In the genomic region with DNA sequence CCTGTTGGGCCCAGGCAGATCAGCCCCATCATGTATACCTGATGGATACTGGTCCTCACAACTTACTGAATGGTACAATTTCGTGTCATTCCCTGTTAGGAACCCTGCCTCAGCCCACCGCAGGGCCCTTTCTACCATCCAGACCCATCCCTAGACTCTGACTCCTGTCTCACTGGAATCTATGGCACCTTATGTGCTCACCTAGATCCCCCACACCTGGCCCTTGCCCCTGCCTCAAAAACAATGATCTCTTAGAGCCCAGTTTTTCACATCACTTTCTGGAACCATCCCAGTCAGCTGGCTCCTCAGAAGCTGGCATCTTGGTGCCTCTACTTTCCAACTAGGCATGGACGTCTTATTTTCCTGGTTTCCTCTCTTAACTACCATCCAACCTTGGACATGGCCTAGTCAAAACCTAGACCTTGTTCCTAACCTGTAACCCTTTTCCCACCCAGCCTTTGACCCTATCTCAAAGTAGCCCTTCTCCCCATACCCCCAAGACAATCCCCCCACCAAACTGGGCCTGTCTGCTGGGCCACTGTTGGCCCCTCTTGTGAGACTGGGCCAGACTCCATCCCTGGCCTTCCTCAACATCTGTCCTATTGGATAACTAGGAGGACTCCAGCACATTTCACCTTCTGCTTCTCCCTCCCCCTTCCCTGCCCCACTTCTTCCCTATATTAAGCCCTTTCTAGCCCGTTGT, we compare ENCODE assay signal across 10 cellular contexts. TPM values are rescaled to one million over a fixed set of nuclear protein-coding genes. Genes with fewer than 3 reads are reported as not detected.
A peak's percentile ranks its signal among the peaks of the same experiment; 100 is the strongest.
DNase-seq lines count a peak whose midpoint lies in the region; ATAC-seq, FAIRE-seq and TF ChIP-seq lines count a peak whose summit lies in the region.
"Had no signal": no experiment of that assay in that cellular context is flagged by ENCODE, and none has a peak within 500 bp of the region (broad histone marks: within the 10 kb centered on the region; RNA-seq: fewer than 3 reads in every experiment).

No MANE protein-coding gene starts in this region.

- FAIRE-seq in keratinocyte (lab: Jason Lieb, UNC): no peak

- H3K79me2 ChIP-seq in HCT116 (ENCODE audit: insufficient read depth, low read length): peaks cover 60% of the 10 kb centered on the region
- H3K79me2 ChIP-seq in keratinocyte (ENCODE audit: control insufficient read depth, insufficient read depth, low read length): peaks cover 58% of the 10 kb centered on the region

- TF ChIP-seq CTCF in HCT116 (IDR thresholded peaks at IDR 0.05 in 2 of 3, conservative IDR thresholded peaks at IDR 0.05 in 1 of 3; ENCODE audit: borderline replicate concordance in 1 of 3, insufficient read depth in 1 of 3, low read depth in 2 of 3, low read length in 2 of 3) (no peak), WERI-Rb-1 (IDR thresholded peaks at IDR 0.05; ENCODE audit: low read depth, low read length) (no peak), keratinocyte (optimal IDR thresholded peaks at IDR 0.05 in 1 of 3, IDR thresholded peaks at IDR 0.05 in 1 of 3, conservative IDR thresholded peaks at IDR 0.05 in 1 of 3; ENCODE audit: extremely low read depth in 1 of 3, insufficient read depth in 2 of 3, low read length in 3 of 3) (no peak), testis (IDR thresholded peaks at IDR 0.05) (no peak)

- TF ChIP-seq POLR2A in HCT116 (IDR thresholded peaks at IDR 0.05; ENCODE audit: borderline replicate concordance, extremely low read depth, insufficient read depth, insufficient read length): no peak
- no peak for TF ChIP-seq POLR2A in testis (IDR thresholded peaks at IDR 0.05)

- BruUV-seq in HCT116 (replicated peaks; lab: Mats Ljungman, UMichigan): no TSS peak

- no peak for TF ChIP-seq RAD21 in HCT116 (IDR thresholded peaks at IDR 0.05; ENCODE audit: low read depth)

- POLR2A ChIA-PET in HCT116 (lab: Charles Lee): no interaction called here

- H3K4me1 ChIP-seq in HCT116 (ENCODE audit: control insufficient read depth in 1 of 2, insufficient read depth in 2 of 2, low read length in 2 of 2): peaks cover 18 to 33% of the 10 kb centered on the region in 2 experiments
- H3K4me1 ChIP-seq in keratinocyte (ENCODE audit: control insufficient read depth, extremely low read depth, insufficient read depth, low read length): peaks cover 23% of the 10 kb centered on the region
- H3K4me1 ChIP-seq in testis: peaks cover 27% of the 10 kb centered on the region

- CTCF ChIA-PET in HCT116 (lab: Charles Lee): interaction anchor here (1.4 kb wide), 1 partner anchor 12 kb away, joined by 8 read pairs; no protein-coding TSS in a partner anchor

- H3K27me3 ChIP-seq in HCT116 (ENCODE audit: insufficient read depth, low read length): no peaks in the 10 kb centered on the region
- H3K27me3 ChIP-seq in WERI-Rb-1 (ENCODE audit: insufficient read depth, low read depth, severe bottlenecking): no peaks in the 10 kb centered on the region
- H3K27me3 ChIP-seq in keratinocyte (ENCODE audit: control insufficient read depth, extremely low read depth, insufficient read depth, low read length): no peaks in the 10 kb centered on the region
- no peaks in the 10 kb centered on the region for H3K27me3 ChIP-seq in testis

- H2AFZ ChIP-seq in HCT116 (ENCODE audit: low read depth, low read length, poor library complexity, severe bottlenecking): no peak overlapping the region
- H2AFZ ChIP-seq in keratinocyte (ENCODE audit: control insufficient read depth, low read length): peak overlapping the region; percentile 97

- H3K36me3 ChIP-seq in HCT116 (ENCODE audit: control insufficient read depth in 1 of 2, insufficient read depth in 2 of 2, low read length in 2 of 2) (peaks cover 6 to 15% of the 10 kb centered on the region in 2 experiments; a peak in 2 of 4 replicates), WERI-Rb-1 (peaks cover 32% of the 10 kb centered on the region), keratinocyte (ENCODE audit: control insufficient read depth in 2 of 2, extremely low read depth in 1 of 2, insufficient read depth in 2 of 2, low read length in 2 of 2) (peaks cover 6 to 20% of the 10 kb centered on the region in 2 experiments), testis (ENCODE audit: low read depth, missing control alignments) (no peaks in the 10 kb centered on the region)

- H3K9ac ChIP-seq in HCT116 (ENCODE audit: low read length) (peak overlapping the region; percentile 96), keratinocyte (ENCODE audit: control insufficient read depth, extremely low read depth, insufficient read depth, low read length) (peak overlapping the region; percentile 92)

- intact Hi-C loops in HCT116 (cut with micrococcal nuclease): loop anchor here (2.0 kb wide), 1 partner anchor 98 kb away; no protein-coding TSS in a partner anchor
- intact Hi-C loops in testis (cut with DNase I; ENCODE audit: low total_unique reads): no loop called here

- H3K9me3 ChIP-seq in HCT116 (ENCODE audit: control insufficient read depth in 1 of 2, insufficient read depth in 1 of 2, low read depth in 1 of 2, low read length in 2 of 2) (no peaks in the 10 kb centered on the region), WERI-Rb-1 (ENCODE audit: severe bottlenecking) (no peaks in the 10 kb centered on the region), keratinocyte (ENCODE audit: control insufficient read depth, low read depth, low read length) (no peaks in the 10 kb centered on the region), testis (no peaks in the 10 kb centered on the region)

- H3K27ac ChIP-seq in HCT116 (ENCODE audit: low read depth, low read length) (peak overlapping the region; percentile 72), WERI-Rb-1 (peak overlapping the region; percentile 85), keratinocyte (ENCODE audit: control insufficient read depth, insufficient read depth, low read length) (peak overlapping the region; percentile 90), testis (peak overlapping the region in 1 of 2 donors; percentile 33)

- ATAC-seq in HCT116 (no peak; the same call in 1 of the 2 replicates), GM18870 (IDR thresholded peaks at IDR 0.05; ENCODE audit: unreplicated experiment) (no peak)

- H3K9me2 ChIP-seq in HCT116 (ENCODE audit: insufficient read depth): no peaks in the 10 kb centered on the region

- peaks cover 2% of the 10 kb centered on the region for H3K9me1 ChIP-seq in keratinocyte (ENCODE audit: control insufficient read depth, extremely low read depth, insufficient read depth, low read length)

- H3K4me2 ChIP-seq in HCT116 (ENCODE audit: low read length): peak overlapping the region; percentile 98
- peak overlapping the region; percentile 93 for H3K4me2 ChIP-seq in keratinocyte (ENCODE audit: control insufficient read depth, extremely low read depth, insufficient read depth, low read depth, low read length)

- dilution Hi-C loops in keratinocyte (cut with MboI; ENCODE audit: extremely low pct_ligation_motif_present, low sequenced_read_pairs): no loop called here

- 5 to 8% methylated on average over 4 of the region's 4 CpGs for WGBS in testis, 2 donors

- RAD21 ChIA-PET in HCT116 (lab: Charles Lee; ENCODE audit: low non-redundant PET in 1 of 2, low total read pairs in 2 of 2, uncharacterized antibody in 2 of 2, unreplicated experiment in 2 of 2): no interaction called here

- H3K4me3 ChIP-seq in HCT116 (replicated peaks in 1 of 2; ENCODE audit: low read depth in 1 of 2, low read length in 2 of 2): peak overlapping the region; percentile 97 to 99
- H3K4me3 ChIP-seq in WERI-Rb-1 (ENCODE audit: low read depth, low read length): peak overlapping the region; percentile 86
- peak overlapping the region; percentile 88 to 96 (median 93) for H3K4me3 ChIP-seq in keratinocyte (ENCODE audit: control insufficient read depth in 2 of 3, extremely low read depth in 1 of 3, insufficient read depth in 2 of 3, low read depth in 1 of 3, low read length in 3 of 3)
- peak overlapping the region; percentile 71 to 89 for H3K4me3 ChIP-seq in testis

- H4K20me1 ChIP-seq in HCT116 (ENCODE audit: insufficient read depth) (no peaks in the 10 kb centered on the region), keratinocyte (ENCODE audit: control insufficient read depth, extremely low read depth, insufficient read depth, low read length) (peaks cover 4% of the 10 kb centered on the region)

- DNase-seq in HCT116 (ENCODE audit: low read depth, low spot score) (no peak), WERI-Rb-1 (no peak), keratinocyte (ENCODE audit: low read depth, low spot score) (no peak), testis (no peak), HuH-7 (ENCODE audit: low spot score) (no peak), NCI-H2196 (lab: John Stamatoyannopoulos, UW; ENCODE audit: unreplicated experiment) (no peak), NCI-H510A treated with DMSO at 0.1 percent for 48 hours (lab: John Stamatoyannopoulos, UW) (no peak)
- DNase-seq: NCI-H1105 treated with DMSO at 0.1 percent for 48 hours had no signal

RNA-seq across cellular contexts. Expression of a gene that starts 1.0 kb away (rescaled TPM):
- total RNA-seq in HCT116 (2021; ENCODE audit: unreplicated experiment) (183 TPM), testis (10 to 100 TPM; 68.7 to 86.7 TPM)
- 181 and 193 TPM in 2 replicates for polyA plus RNA-seq in HCT116 (2012)
- polyA plus RNA-seq in keratinocyte (127 to 175 TPM (median 151 TPM) in 3 replicates), testis (ENCODE audit: insufficient read depth, low read depth, low replicate concordance) (97.5 TPM)
- polyA plus RNA-seq in keratinocyte (2011; ENCODE audit: low read depth): 34.0 TPM
- 104 and 122 TPM in 2 replicates for polyA plus RNA-seq in keratinocyte (2011; cell fraction: cytosol; rRNA removed)
- polyA plus RNA-seq in keratinocyte (2011; cell fraction: nucleus; rRNA removed): 200 and 213 TPM in 2 replicates
- polyA plus RNA-seq in keratinocyte (2012; ENCODE audit: low replicate concordance): 96.2 and 142 TPM in 2 replicates
- 97.9 to 155 TPM (median 134 TPM) in 3 replicates for polyA minus RNA-seq in keratinocyte
- 158 TPM for polyA minus RNA-seq in keratinocyte (2011; cell fraction: cytosol; rRNA and poly(A)+ RNA removed)
- 124 and 148 TPM in 2 replicates for polyA minus RNA-seq in keratinocyte (2011; cell fraction: nucleus; rRNA and poly(A)+ RNA removed)

RNA-seq across cellular contexts. Expression of a gene that starts 40.1 kb away (rescaled TPM):
- total RNA-seq in HCT116 (2021; ENCODE audit: unreplicated experiment) (not detected), testis (1 to 10 TPM; 1.9 to 2.6 TPM)
- polyA plus RNA-seq in HCT116 (2012): not detected in 2 replicates
- polyA plus RNA-seq in keratinocyte (not detected in 3 replicates), testis (ENCODE audit: insufficient read depth, low read depth, low replicate concordance) (3.4 TPM)
- polyA plus RNA-seq in keratinocyte (2011; ENCODE audit: low read depth): not detected
- not detected in 2 replicates for polyA plus RNA-seq in keratinocyte (2011; cell fraction: cytosol; rRNA removed)
- 0.11 TPM in 1 of 2 replicates, not detected in the other for polyA plus RNA-seq in keratinocyte (2011; cell fraction: nucleus; rRNA removed)
- polyA plus RNA-seq in keratinocyte (2012; ENCODE audit: low replicate concordance): not detected in 2 replicates
- not detected in 3 replicates for polyA minus RNA-seq in keratinocyte
- polyA minus RNA-seq in keratinocyte (2011; cell fraction: cytosol; rRNA and poly(A)+ RNA removed): not detected
- polyA minus RNA-seq in keratinocyte (2011; cell fraction: nucleus; rRNA and poly(A)+ RNA removed): not detected in 2 replicates
- total RNA-seq: activated CD4-positive, alpha-beta T cell treated with anti-CD3 and anti-CD28 coated beads for 36 hours had no signal

RNA-seq across cellular contexts. Expression of a gene that starts 40.3 kb away (rescaled TPM):
- not detected for total RNA-seq in HCT116 (2021; ENCODE audit: unreplicated experiment)
- polyA plus RNA-seq in HCT116 (2012): not detected in 2 replicates
- not detected in 3 replicates for polyA plus RNA-seq in keratinocyte
- not detected for polyA plus RNA-seq in keratinocyte (2011; ENCODE audit: low read depth)
- not detected in 2 replicates for polyA plus RNA-seq in keratinocyte (2011; cell fraction: cytosol; rRNA removed)
- not detected in 2 replicates for polyA plus RNA-seq in keratinocyte (2011; cell fraction: nucleus; rRNA removed)
- polyA plus RNA-seq in keratinocyte (2012; ENCODE audit: low replicate concordance): not detected in 2 replicates
- not detected in 3 replicates for polyA minus RNA-seq in keratinocyte
- polyA minus RNA-seq in keratinocyte (2011; cell fraction: cytosol; rRNA and poly(A)+ RNA removed): not detected
- polyA minus RNA-seq in keratinocyte (2011; cell fraction: nucleus; rRNA and poly(A)+ RNA removed): not detected in 2 replicates
- total RNA-seq in testis: not detected
- polyA plus RNA-seq in testis (ENCODE audit: insufficient read depth, low read depth, low replicate concordance): 8.2 TPM
- total RNA-seq: activated CD4-positive, alpha-beta T cell treated with anti-CD3 and anti-CD28 coated beads for 36 hours had no signal
